ENCODE assay signal across 8 cellular contexts in the genomic region with DNA sequence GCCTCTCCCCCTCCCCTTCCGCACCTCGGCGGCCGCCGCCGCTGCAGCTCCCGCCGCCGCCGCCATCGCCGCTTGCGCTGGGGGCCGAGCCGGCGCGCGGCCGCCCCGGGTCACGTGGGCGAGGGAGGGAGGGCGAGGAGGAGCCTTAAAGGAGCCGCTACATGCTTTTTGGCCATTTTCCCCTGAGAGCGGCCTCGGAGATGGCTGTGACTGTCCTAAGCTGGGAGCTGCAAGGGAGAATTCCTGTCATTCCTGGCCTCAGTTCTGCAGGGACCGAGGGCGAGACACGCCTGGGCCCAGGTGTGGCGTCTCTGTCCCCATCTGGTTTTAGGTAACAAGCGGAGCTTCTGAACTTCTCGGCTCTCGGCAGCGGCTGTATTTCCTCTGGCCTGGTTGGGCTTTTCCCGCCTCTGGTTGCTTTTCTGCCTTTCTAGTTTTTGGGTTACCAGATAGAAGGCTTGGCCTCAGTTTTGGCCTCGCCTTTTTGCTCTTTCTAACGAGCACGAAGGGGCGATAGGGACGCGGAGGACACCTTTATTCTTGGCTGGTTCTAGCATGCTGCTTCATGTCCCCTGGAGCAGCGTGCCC. TPM values are rescaled to one million over a fixed set of nuclear protein-coding genes. Genes with fewer than 3 reads are reported as not detected.
DNase-seq lines count a peak whose midpoint lies in the region; ATAC-seq and TF ChIP-seq lines count a peak whose summit lies in the region.

A gene (minus strand): TSS at position 87 of the 588 bp plus-strand sequence. CDS start 21 bp downstream, at position 66.

- TF ChIP-seq POLR2A in Peyer's patch (IDR thresholded peaks at IDR 0.05) (peak; percentile 51 to 64), esophagus muscularis mucosa (IDR thresholded peaks at IDR 0.05; ENCODE audit: low read depth) (peak; percentile 25)

- intact Hi-C loops in esophagus muscularis mucosa (cut with DNase I) = loop anchor here (5.0 kb wide), 1 partner anchor 55 kb away; no protein-coding TSS in a partner anchor

- peak; percentile 82 for DNase-seq in KBM-7
- DNase-seq in Peyer's patch = peak; percentile 84 to 93 (median 92)
- DNase-seq in activated T-cell treated with anti-CD3 and anti-CD28 coated beads, Interleukin-2, amount 50 U/mL, for 48 hours = peak; percentile 87 to 90
- DNase-seq in esophagus muscularis mucosa (ENCODE audit: extremely low spot score) = peak; percentile 96
- DNase-seq in myocyte (ENCODE audit: low read depth) = peak; percentile 86
- peak; percentile 63 to 82 for DNase-seq in stimulated activated CD8-positive, alpha-beta memory T cell treated with anti-CD3 and anti-CD28 coated beads, Interleukin-7, amount 100 ng/mL, for 4 hours (ENCODE audit: low read depth in 2 of 2)

- peak; percentile 56 for ATAC-seq in GM19463 (IDR thresholded peaks at IDR 0.05; ENCODE audit: unreplicated experiment)

- H3K27ac ChIP-seq in C4-2B (peak within 1 kb of the TSS; percentile 90), Peyer's patch (peak within 1 kb of the TSS; percentile 82 to 94 (median 82)), esophagus muscularis mucosa (replicated peaks in 1 of 4) (peak within 1 kb of the TSS; percentile 86 to 92 (median 88))

- peak within 1 kb of the TSS; percentile 85 to 98 (median 91) for H3K4me3 ChIP-seq in Peyer's patch
- H3K4me3 ChIP-seq in esophagus muscularis mucosa = peak within 1 kb of the TSS; percentile 80 to 94 (median 88)

- H3K27me3 ChIP-seq in Peyer's patch (no peaks in the 10 kb centered on the region), esophagus muscularis mucosa (no peaks in the 10 kb centered on the region)

- H3K9me3 ChIP-seq in Peyer's patch (no peaks in the 10 kb centered on the region), esophagus muscularis mucosa (no peaks in the 10 kb centered on the region)

- no peak for TF ChIP-seq CTCF in C4-2B (conservative IDR thresholded peaks at IDR 0.05)
- TF ChIP-seq CTCF in Peyer's patch (IDR thresholded peaks at IDR 0.05) = peak in 4 of 6 experiments; percentile 2 to 61 (median 50)
- TF ChIP-seq CTCF in esophagus muscularis mucosa (IDR thresholded peaks at IDR 0.05) = peak in 2 of 3 experiments; percentile 26 to 56

- in situ Hi-C loops in KBM-7 (cut with MboI; ENCODE audit: low pct_unique_long_range_greater_than_20kb, low sequenced_read_pairs) = no loop called here

- peaks cover 0 to 33% (median 11%) of the 10 kb centered on the region in 4 donors for H3K4me1 ChIP-seq in Peyer's patch
- H3K4me1 ChIP-seq in esophagus muscularis mucosa = peaks cover 28 to 52% (median 44%) of the 10 kb centered on the region in 4 donors

- no peak for TF ChIP-seq EP300 in esophagus muscularis mucosa (IDR thresholded peaks at IDR 0.05)

- peaks cover 0 to 28% (median 0%) of the 10 kb centered on the region in 3 donors for H3K36me3 ChIP-seq in Peyer's patch
- H3K36me3 ChIP-seq in esophagus muscularis mucosa = peaks cover 23 to 29% (median 26%) of the 10 kb centered on the region in 4 donors

- WGBS in esophagus muscularis mucosa = under 1% methylated on average over 29 of the region's 42 CpGs

RNA-seq across cellular contexts. Expression of the gene that starts here (rescaled TPM):
- total RNA-seq in Peyer's patch (10 to 100 TPM; 25.0 to 75.1 (median 50.6) TPM), esophagus muscularis mucosa (10 to 100 TPM; 25.7 to 48.4 (median 38.1) TPM), myocyte (33.7 and 36.4 TPM in 2 replicates)
- 38.5 TPM for polyA plus RNA-seq in myocyte (2012)

Comparison
In these comparisons a context has a peak if more than half of its experiments do, and no peak if none do; other contexts are left out.
1. Peak in every context shown above with its lines: DNase-seq, ATAC-seq, H3K4me3 ChIP-seq and H3K27ac ChIP-seq.